ENCODE assay signal across 23 cellular contexts in the genomic region with DNA sequence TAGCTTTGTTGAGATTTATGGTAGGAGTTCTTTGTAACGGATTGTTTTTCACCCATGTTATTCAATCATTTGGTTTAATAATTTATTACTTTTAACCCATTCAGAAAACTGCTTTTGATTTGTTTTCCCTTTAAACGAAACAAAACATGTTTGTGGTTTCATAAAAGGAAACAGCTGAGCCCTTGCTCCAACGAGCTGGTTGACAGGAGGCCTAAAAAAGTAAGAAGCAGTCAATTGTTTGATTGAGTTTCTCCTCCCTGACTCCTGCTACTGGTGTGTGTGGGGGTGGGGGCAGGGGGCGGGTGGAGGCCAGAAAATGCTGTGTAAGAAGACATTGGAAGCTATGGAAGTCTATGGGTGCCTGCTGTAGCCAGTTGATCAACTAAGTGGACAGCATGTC.
"Had no signal": no experiment of that assay in that cellular context is flagged by ENCODE, and none has a peak within 500 bp of the region (broad histone marks: within the 10 kb centered on the region; RNA-seq: fewer than 3 reads in every experiment).

No MANE protein-coding gene starts in this region.

- H3K9me3 Mint-ChIP-seq: nephron progenitor cell; stimulated activated naive CD8-positive, alpha-beta T cell treated with anti-CD3 and anti-CD28 coated beads, Interleukin-15, amount 100 ng/mL, for 72 hours; type B pancreatic cell had no signal

- H3K9me3 ChIP-seq: heart right ventricle, lower lobe of right lung, prostate gland, sigmoid colon, suprapubic skin, thyroid gland had no signal

- H3K4me3 Mint-ChIP-seq: immature natural killer cell; naive thymus-derived CD8-positive, alpha-beta T cell; nephron progenitor cell; stimulated activated naive CD8-positive, alpha-beta T cell treated with anti-CD3 and anti-CD28 coated beads, Interleukin-15, amount 100 ng/mL, for 72 hours; type B pancreatic cell had no signal

- H3K27me3 ChIP-seq: sigmoid colon, suprapubic skin, thyroid gland had no signal

- H3K4me1 ChIP-seq: heart right ventricle, lower lobe of right lung, prostate gland, suprapubic skin, thyroid gland had no signal

- DNase-seq: dorsolateral prefrontal cortex; effector CD4-positive, alpha-beta T cell; foreskin melanocyte; glutamatergic neuron; heart right ventricle; hypothalamus; immature natural killer cell; islet precursor cell; kidney glomerular epithelial cell; left colon; left ventricle myocardium superior; lower lobe of right lung; naive thymus-derived CD8-positive, alpha-beta T cell; nephron progenitor cell; nucleus accumbens; right cardiac atrium; sigmoid colon; stimulated activated naive CD4-positive, alpha-beta T cell; stimulated activated naive CD8-positive, alpha-beta T cell treated with anti-CD3 and anti-CD28 coated beads, Interleukin-15, amount 100 ng/mL, for 72 hours; thyroid gland had no signal

- ATAC-seq: heart right ventricle; left colon; left ventricle myocardium superior; lower lobe of right lung; naive thymus-derived CD8-positive, alpha-beta T cell; right cardiac atrium; stimulated activated naive CD8-positive, alpha-beta T cell treated with anti-CD3 and anti-CD28 coated beads, Interleukin-15, amount 100 ng/mL, for 72 hours had no signal

- H3K36me3 Mint-ChIP-seq: immature natural killer cell; naive thymus-derived CD8-positive, alpha-beta T cell; type B pancreatic cell had no signal

- H3K36me3 ChIP-seq: heart right ventricle, lower lobe of right lung, prostate gland, sigmoid colon, suprapubic skin, thyroid gland had no signal

- H3K27ac Mint-ChIP-seq: immature natural killer cell; naive thymus-derived CD8-positive, alpha-beta T cell; stimulated activated naive CD8-positive, alpha-beta T cell treated with anti-CD3 and anti-CD28 coated beads, Interleukin-15, amount 100 ng/mL, for 72 hours; type B pancreatic cell had no signal

- H3K4me3 ChIP-seq: dorsolateral prefrontal cortex, heart right ventricle, lower lobe of right lung, prostate gland, sigmoid colon, suprapubic skin, thyroid gland had no signal

- H3K27ac ChIP-seq: dorsolateral prefrontal cortex, heart right ventricle, lower lobe of right lung, prostate gland, suprapubic skin, thyroid gland had no signal

- H3K4me1 Mint-ChIP-seq: immature natural killer cell had no signal

- H3K27me3 Mint-ChIP-seq: naive thymus-derived CD8-positive, alpha-beta T cell; stimulated activated naive CD8-positive, alpha-beta T cell treated with anti-CD3 and anti-CD28 coated beads, Interleukin-15, amount 100 ng/mL, for 72 hours; type B pancreatic cell had no signal
